ENCODE assay signal across 1 cellular context in genomic region chr1:46223472-46223943, GRCh38.
TF ChIP-seq lines count a peak whose summit lies in the region.

No MANE protein-coding gene starts in this region.

TF ChIP-seq in GM23338, 12 proteins besides CTCF, POLR2A, EP300 and RAD21 (continued from another document):
- no peak for TF ChIP-seq REST (IDR thresholded peaks at IDR 0.05; ENCODE audit: unreplicated experiment)
- no peak for TF ChIP-seq ZNF331 (CRISPR knock-in tag; IDR thresholded peaks at IDR 0.05; ENCODE audit: low read depth)
- no peak for TF ChIP-seq EZH2 (IDR thresholded peaks at IDR 0.05; ENCODE audit: low read depth, unreplicated experiment)
- no peak for TF ChIP-seq POLR2AphosphoS5 (IDR thresholded peaks at IDR 0.05; ENCODE audit: low read depth)
- no peak for TF ChIP-seq ZNF114 (CRISPR knock-in tag; IDR thresholded peaks at IDR 0.05)
